Comparison of ENCODE assay signal across 8 cellular contexts in the genomic region with DNA sequence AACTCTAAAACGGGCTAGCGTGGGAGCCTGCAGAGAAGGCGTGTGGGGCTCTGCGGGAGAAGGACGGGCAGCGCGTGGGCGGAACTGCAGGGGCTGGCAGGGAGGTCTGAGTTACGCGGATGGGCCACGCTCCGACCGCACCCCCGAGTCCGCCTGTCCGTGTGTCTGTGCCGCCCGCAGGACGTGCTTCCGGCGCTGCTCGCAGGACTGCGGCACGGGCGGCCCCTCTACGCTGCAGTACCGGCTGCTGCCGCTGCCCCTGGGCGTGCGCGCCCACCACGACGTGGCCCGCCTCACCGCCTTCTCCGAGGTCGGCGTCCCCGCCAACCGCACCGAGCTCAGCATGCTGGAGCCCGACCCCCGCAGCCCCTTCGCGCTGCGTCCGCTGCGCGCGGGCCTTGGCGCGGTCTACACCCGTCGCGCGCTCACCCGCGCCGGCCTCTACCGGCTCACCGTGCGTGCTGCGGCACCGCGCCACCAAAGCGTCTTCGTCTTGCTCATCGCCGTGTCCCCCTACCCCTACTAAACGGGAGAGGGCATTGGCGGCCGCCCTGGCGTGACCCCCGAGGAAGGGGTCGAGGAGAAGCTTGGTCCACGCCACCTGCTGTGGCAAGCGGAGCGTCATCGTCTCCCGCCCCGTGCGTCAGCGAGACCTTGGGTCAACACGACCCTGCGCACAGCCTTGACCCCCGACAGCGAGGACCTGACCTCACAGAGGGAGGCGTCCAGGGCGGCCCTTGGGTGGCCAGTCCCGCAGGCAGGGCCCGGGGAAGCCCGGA. TPM values are rescaled to one million over a fixed set of nuclear protein-coding genes. Genes with fewer than 3 reads are reported as not detected.
A peak's percentile ranks its signal among the peaks of the same experiment; 100 is the strongest.
DNase-seq lines count a peak whose midpoint lies in the region; ATAC-seq and TF ChIP-seq lines count a peak whose summit lies in the region.

No MANE protein-coding gene starts in this region.

- H3K9ac ChIP-seq in SK-N-MC (ENCODE audit: insufficient read length) = no peak overlapping the region

- ATAC-seq in effector memory CD8-positive, alpha-beta T cell (replicated peaks) = peak; percentile 68

- WGBS in tibial nerve, 2 donors = 3 to 4% methylated on average over 25 to 56 of the region's 92 CpGs

- TF ChIP-seq CTCF in mesothelial cell of epicardium (IDR thresholded peaks at IDR 0.05; ENCODE audit: unreplicated experiment) (peak; percentile 86), tibial nerve (IDR thresholded peaks at IDR 0.05) (peak; percentile 46 to 79 (median 49))

- no peak overlapping the region for H3K27ac ChIP-seq in SK-N-MC
- no peak overlapping the region for H3K27ac ChIP-seq in tibial nerve

- no peaks in the 10 kb centered on the region for H3K36me3 Mint-ChIP-seq in activated CD4-positive, alpha-beta T cell treated with anti-CD3 and anti-CD28 coated beads, Interleukin-2, amount 10 ng/mL, durations not matched to agents 24 days and 14 days (ENCODE audit: low read depth)
- no peaks in the 10 kb centered on the region for H3K36me3 Mint-ChIP-seq in effector memory CD8-positive, alpha-beta T cell (ENCODE audit: insufficient read depth)
- H3K36me3 Mint-ChIP-seq in mesothelial cell of epicardium = no peaks in the 10 kb centered on the region

- H3K36me3 ChIP-seq in SK-N-MC (ENCODE audit: insufficient read depth, low read length) (no peaks in the 10 kb centered on the region), tibial nerve (no peaks in the 10 kb centered on the region)

- H3K4me3 Mint-ChIP-seq in activated CD4-positive, alpha-beta T cell treated with anti-CD3 and anti-CD28 coated beads, Interleukin-2, amount 10 ng/mL, durations not matched to agents 24 days and 14 days = peak overlapping the region; percentile 26
- H3K4me3 Mint-ChIP-seq in effector memory CD8-positive, alpha-beta T cell = peak overlapping the region; percentile 18 to 51
- H3K4me3 Mint-ChIP-seq in mesothelial cell of epicardium = peak overlapping the region; percentile 43

- peaks cover 0 to 19% of the 10 kb centered on the region in 2 donors for H3K27me3 ChIP-seq in tibial nerve

- no peak overlapping the region for H3K27ac Mint-ChIP-seq in activated CD4-positive, alpha-beta T cell treated with anti-CD3 and anti-CD28 coated beads, Interleukin-2, amount 10 ng/mL, durations not matched to agents 24 days and 14 days
- H3K27ac Mint-ChIP-seq in effector memory CD8-positive, alpha-beta T cell = no peak overlapping the region
- H3K27ac Mint-ChIP-seq in mesothelial cell of epicardium = no peak overlapping the region

- H3K27me3 Mint-ChIP-seq in activated CD4-positive, alpha-beta T cell treated with anti-CD3 and anti-CD28 coated beads, Interleukin-2, amount 10 ng/mL, durations not matched to agents 24 days and 14 days = peaks cover 28% of the 10 kb centered on the region
- peaks cover 55 to 87% of the 10 kb centered on the region in 2 donors for H3K27me3 Mint-ChIP-seq in effector memory CD8-positive, alpha-beta T cell
- peaks cover 36% of the 10 kb centered on the region for H3K27me3 Mint-ChIP-seq in mesothelial cell of epicardium (ENCODE audit: low read depth)

- no peak for TF ChIP-seq EP300 in tibial nerve (IDR thresholded peaks at IDR 0.05)

- H3K4me1 ChIP-seq in tibial nerve = peaks cover 0 to 14% (median 4%) of the 10 kb centered on the region in 4 donors

- no peaks in the 10 kb centered on the region for H3K4me1 Mint-ChIP-seq in activated CD4-positive, alpha-beta T cell treated with anti-CD3 and anti-CD28 coated beads, Interleukin-2, amount 10 ng/mL, durations not matched to agents 24 days and 14 days
- H3K4me1 Mint-ChIP-seq in effector memory CD8-positive, alpha-beta T cell (ENCODE audit: low read depth in 2 of 2) = peaks cover 0 to 4% of the 10 kb centered on the region in 2 donors
- no peaks in the 10 kb centered on the region for H3K4me1 Mint-ChIP-seq in mesothelial cell of epicardium

- H3K9me3 ChIP-seq in SK-N-MC (ENCODE audit: low read depth, low read length) = no peaks in the 10 kb centered on the region
- H3K9me3 ChIP-seq in tibial nerve = peaks cover 0 to 22% (median 0%) of the 10 kb centered on the region in 4 donors

- no peaks in the 10 kb centered on the region for H3K9me3 Mint-ChIP-seq in activated CD4-positive, alpha-beta T cell treated with anti-CD3 and anti-CD28 coated beads, Interleukin-2, amount 10 ng/mL, durations not matched to agents 24 days and 14 days
- H3K9me3 Mint-ChIP-seq in effector memory CD8-positive, alpha-beta T cell = no peaks in the 10 kb centered on the region
- H3K9me3 Mint-ChIP-seq in mesothelial cell of epicardium = no peaks in the 10 kb centered on the region

- intact Hi-C loops in activated CD4-positive, alpha-beta T cell treated with anti-CD3 and anti-CD28 coated beads, Interleukin-2, amount 10 ng/mL, durations not matched to agents 24 days and 14 days (cut with micrococcal nuclease) = no loop called here

- peak; percentile 81 for DNase-seq in activated CD4-positive, alpha-beta T cell treated with anti-CD3 and anti-CD28 coated beads, Interleukin-2, amount 10 ng/mL, durations not matched to agents 24 days and 14 days
- DNase-seq in activated CD4-positive, alpha-beta T cell treated with anti-CD3 and anti-CD28 coated beads, Interleukin-2, amount 50 U/mL, for 1 hour = no peak
- DNase-seq in SK-N-MC (ENCODE audit: low read depth, low spot score) (no peak), mesothelial cell of epicardium (ENCODE audit: low spot score in 2 of 2, unreplicated experiment in 2 of 2) (peak; percentile 60 to 80), tibial nerve (ENCODE audit: low spot score in 2 of 2) (no peak), NCI-H187 treated with DMSO at 0.1 percent for 48 hours (lab: John Stamatoyannopoulos, UW) (no peak), H4 (ENCODE audit: low spot score) (no peak)
- DNase-seq in effector memory CD8-positive, alpha-beta T cell = peak in 1 of 3 experiments; percentile 16

- TF ChIP-seq POLR2A in tibial nerve (IDR thresholded peaks at IDR 0.05) = no peak

- H3K4me3 ChIP-seq in SK-N-MC = peak overlapping the region; percentile 76
- peak overlapping the region in 2 of 4 donors; percentile 23 to 44 for H3K4me3 ChIP-seq in tibial nerve

RNA-seq across cellular contexts. Expression of a gene that starts 11.4 kb away (rescaled TPM):
- 3.2 and 4.5 TPM in 2 replicates for total RNA-seq in activated CD4-positive, alpha-beta T cell treated with anti-CD3 and anti-CD28 coated beads, Interleukin-2, amount 10 ng/mL, durations not matched to agents 24 days and 14 days
- total RNA-seq in mesothelial cell of epicardium (94.8 to 110 TPM (median 98.0 TPM) in 3 replicates), tibial nerve (100 to 1,000 TPM; 170 to 375 (median 297) TPM)
- 55.2 and 63.6 TPM in 2 replicates for total RNA-seq in H4 (2014; rRNA removed; shearing (Covaris generic))

Comparison
In these comparisons a context has a peak if more than half of its experiments do, and no peak if none do; other contexts are left out.
1. DNase-seq: peak in activated CD4-positive, alpha-beta T cell treated with anti-CD3 and anti-CD28 coated beads, Interleukin-2, amount 10 ng/mL, durations not matched to agents 24 days and 14 days (single experiment) and mesothelial cell of epicardium (2 of 2); none in activated CD4-positive, alpha-beta T cell treated with anti-CD3 and anti-CD28 coated beads, Interleukin-2, amount 50 U/mL, for 1 hour (single experiment), SK-N-MC (single experiment), tibial nerve (0 of 2), NCI-H187 treated with DMSO at 0.1 percent for 48 hours (single experiment) and H4 (single experiment).
2. RNA of a gene that starts 11.4 kb away (total RNA-seq): 170 to 375 TPM in tibial nerve, 94.8 to 110 TPM in mesothelial cell of epicardium and 55.2 to 63.6 TPM in H4; 3.2 to 4.5 TPM in activated CD4-positive, alpha-beta T cell treated with anti-CD3 and anti-CD28 coated beads, Interleukin-2, amount 10 ng/mL, durations not matched to agents 24 days and 14 days; every median in the first group is over 10 times any median in the second.
3. Peak in every context shown above with its lines, with median percentiles within 50 percentile points of each other: H3K4me3 Mint-ChIP-seq.